In the genomic region with DNA sequence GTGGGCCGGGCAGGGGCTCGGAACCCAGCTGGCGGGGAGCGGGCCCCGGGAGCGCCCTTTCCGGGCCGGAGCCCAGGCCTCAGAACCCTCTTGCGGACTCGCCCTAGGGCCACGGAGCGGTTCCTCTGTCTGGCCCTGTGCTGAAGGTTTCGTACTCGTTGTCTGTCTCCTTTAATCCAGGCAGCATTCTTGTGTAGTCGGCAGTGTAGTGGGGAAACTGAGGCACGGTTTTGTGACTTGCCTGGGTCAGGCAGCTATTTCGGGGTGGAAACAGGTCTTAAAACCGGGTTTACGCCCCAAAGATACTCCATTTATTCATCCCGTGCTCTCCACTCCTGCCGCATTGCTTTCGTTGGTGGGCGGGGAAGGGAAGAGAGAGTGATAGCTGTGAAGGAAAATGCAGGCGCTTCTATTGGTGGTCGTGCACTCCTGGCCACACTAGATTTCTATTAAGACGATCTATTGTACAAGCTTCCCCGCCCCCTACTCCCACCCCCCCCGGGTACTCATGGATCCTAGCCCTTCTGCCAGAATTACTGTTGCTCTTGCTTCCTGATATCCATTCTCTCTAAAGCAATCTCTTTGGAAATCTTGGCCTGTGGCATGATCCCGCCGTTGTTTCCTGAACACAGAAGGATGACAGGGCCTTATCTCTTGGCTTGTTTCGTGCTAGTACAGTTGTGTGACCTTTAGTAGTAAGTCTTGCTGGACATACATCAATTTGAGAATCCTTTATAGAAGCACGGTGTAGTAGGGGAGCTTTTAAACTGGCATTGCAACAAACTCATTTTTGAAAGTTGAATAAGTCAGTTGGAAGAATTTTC, we compare ENCODE assay signal across 8 cellular contexts. TPM values are rescaled to one million over a fixed set of nuclear protein-coding genes. Genes with fewer than 3 reads are reported as not detected.
A peak's percentile ranks its signal among the peaks of the same experiment; 100 is the strongest.
DNase-seq lines count a peak whose midpoint lies in the region; ATAC-seq, FAIRE-seq and TF ChIP-seq lines count a peak whose summit lies in the region.

No MANE protein-coding gene starts in this region.

- peak overlapping the region; percentile 99 for H3K27ac Mint-ChIP-seq in mesothelial cell of epicardium

- H3K36me3 ChIP-seq in urinary bladder (ENCODE audit: insufficient read depth) = peaks cover 1% of the 10 kb centered on the region

- peak overlapping the region; percentile 97 for H3K27ac ChIP-seq in A549
- H3K27ac ChIP-seq in urinary bladder (ENCODE audit: low read depth) = peak overlapping the region; percentile 97

- no peak for TF ChIP-seq RAD21 in A549 (conservative IDR thresholded peaks at IDR 0.05 in 1 of 2, IDR thresholded peaks at IDR 0.05 in 1 of 2)

- no peak for TF ChIP-seq EP300 in A549 (IDR thresholded peaks at IDR 0.05)

- H3K9me3 ChIP-seq in A549 = no peaks in the 10 kb centered on the region

- in situ Hi-C loops in KBM-7 (cut with MboI; ENCODE audit: low pct_unique_long_range_greater_than_20kb, low sequenced_read_pairs) = no loop called here

- H3K9me3 Mint-ChIP-seq in mesothelial cell of epicardium = no peaks in the 10 kb centered on the region

- peak overlapping the region; percentile 99 for H3K4me3 Mint-ChIP-seq in mesothelial cell of epicardium

- H3K4me3 ChIP-seq in A549 (peak overlapping the region; percentile 99), urinary bladder (ENCODE audit: low read depth, low read length) (peak overlapping the region; percentile 93)

- peaks cover 35% of the 10 kb centered on the region for H3K4me1 Mint-ChIP-seq in mesothelial cell of epicardium

- FAIRE-seq in A549 (lab: Jason Lieb, UNC) = no peak

- POLR2A ChIA-PET in A549 (lab: Yijun Ruan, JAX) = interaction anchor here (0.5 to 1.0 kb wide), 4 partner anchors 50 to 118 kb away, joined by 3 read pairs; a partner anchor contains a TSS

- H3K27me3 Mint-ChIP-seq in mesothelial cell of epicardium (ENCODE audit: low read depth) = no peaks in the 10 kb centered on the region

- TF ChIP-seq CTCF in A549 (IDR thresholded peaks at IDR 0.05) (no peak), mesothelial cell of epicardium (IDR thresholded peaks at IDR 0.05; ENCODE audit: unreplicated experiment) (no peak)

- DNase-seq in A549 (ENCODE audit: low read depth in 1 of 2, low spot score in 1 of 2) (peak; percentile 38 to 49), GM04503 (ENCODE audit: low read depth) (peak; percentile 6), KBM-7 (peak; percentile 50), mesothelial cell of epicardium (ENCODE audit: low spot score in 2 of 2, unreplicated experiment in 2 of 2) (no peak), GM19240 (ENCODE audit: insufficient read length, low spot score) (no peak)
- DNase-seq in effector CD4-positive, alpha-beta T cell = peak; percentile 7

- WGBS in A549 (ENCODE audit: missing lambda C conversion rate) = 2% methylated on average over 23 of the region's 32 CpGs
- under 1% methylated on average over 32 of the region's 32 CpGs for WGBS in urinary bladder

- peak overlapping the region; percentile 84 for H3K4me2 ChIP-seq in A549

- CTCF ChIA-PET in A549 (lab: Yijun Ruan, JAX) = interaction anchor here (0.8 to 2.1 kb wide), 12 partner anchors 9 to 104 kb away, joined by 3 to 5 read pairs (median 4); a partner anchor contains a TSS

- ATAC-seq in A549 (peak; percentile 32 to 45), SK-N-SH treated with all-trans-retinoic acid at 6 μM for 48 hours (peak; percentile 58)

- TF ChIP-seq POLR2A in A549 (IDR thresholded peaks at IDR 0.05; ENCODE audit: low read length) = no peak

- H3K4me1 ChIP-seq in A549 = peaks cover 18% of the 10 kb centered on the region
- no peaks in the 10 kb centered on the region for H3K4me1 ChIP-seq in urinary bladder (ENCODE audit: insufficient read depth)

- H3K36me3 Mint-ChIP-seq in mesothelial cell of epicardium = peaks cover 4% of the 10 kb centered on the region

TF ChIP-seq in A549, 52 proteins besides CTCF, POLR2A, EP300 and RAD21 (continues in another document):
- TF ChIP-seq EHMT2 (IDR thresholded peaks at IDR 0.05; ENCODE audit: low read depth) = no peak
- TF ChIP-seq CBX2 (IDR thresholded peaks at IDR 0.05; ENCODE audit: borderline replicate concordance, low read depth) = no peak
- TF ChIP-seq PHF8 (IDR thresholded peaks at IDR 0.05; ENCODE audit: borderline replicate concordance, low read depth) = peak; percentile 39; the same call in 1 of the 2 replicates
- TF ChIP-seq MAZ (IDR thresholded peaks at IDR 0.05; ENCODE audit: borderline replicate concordance, low read depth, low read length) = no peak
- no peak for TF ChIP-seq BHLHE40 (IDR thresholded peaks at IDR 0.05; ENCODE audit: low read depth, low read length)
- TF ChIP-seq TP53 (CRISPR knock-in tag; IDR thresholded peaks at IDR 0.05) = 0 out of 2 replicates have a peak, but pooled peaks have one; percentile 9
- TF ChIP-seq EHF (CRISPR knock-in tag; IDR thresholded peaks at IDR 0.05) = no peak
- TF ChIP-seq, protein P1, sequence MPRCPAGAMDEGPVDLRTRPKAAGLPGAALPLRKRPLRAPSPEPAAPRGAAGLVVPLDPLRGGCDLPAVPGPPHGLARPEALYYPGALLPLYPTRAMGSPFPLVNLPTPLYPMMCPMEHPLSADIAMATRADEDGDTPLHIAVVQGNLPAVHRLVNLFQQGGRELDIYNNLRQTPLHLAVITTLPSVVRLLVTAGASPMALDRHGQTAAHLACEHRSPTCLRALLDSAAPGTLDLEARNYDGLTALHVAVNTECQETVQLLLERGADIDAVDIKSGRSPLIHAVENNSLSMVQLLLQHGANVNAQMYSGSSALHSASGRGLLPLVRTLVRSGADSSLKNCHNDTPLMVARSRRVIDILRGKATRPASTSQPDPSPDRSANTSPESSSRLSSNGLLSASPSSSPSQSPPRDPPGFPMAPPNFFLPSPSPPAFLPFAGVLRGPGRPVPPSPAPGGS (IDR thresholded peaks at IDR 0.05) = no peak
- TF ChIP-seq ZFP36 (IDR thresholded peaks at IDR 0.05; ENCODE audit: borderline replicate concordance, partially characterized antibody) = no peak
- no peak for TF ChIP-seq KDM1A (IDR thresholded peaks at IDR 0.05; ENCODE audit: low read depth)
- TF ChIP-seq MAFK (IDR thresholded peaks at IDR 0.05; ENCODE audit: partially characterized antibody) = no peak
- TF ChIP-seq TFCP2L1 (CRISPR knock-in tag; IDR thresholded peaks at IDR 0.05) = no peak
- no peak for TF ChIP-seq ZSCAN20 (CRISPR knock-in tag; IDR thresholded peaks at IDR 0.05)
- TF ChIP-seq RFX5 (IDR thresholded peaks at IDR 0.05) = no peak

TF ChIP-seq in SK-N-SH treated with all-trans-retinoic acid at 6 μM for 48 hours, 23 proteins besides CTCF, POLR2A, EP300 and RAD21 (continues in another document):
- TF ChIP-seq, protein P2, sequence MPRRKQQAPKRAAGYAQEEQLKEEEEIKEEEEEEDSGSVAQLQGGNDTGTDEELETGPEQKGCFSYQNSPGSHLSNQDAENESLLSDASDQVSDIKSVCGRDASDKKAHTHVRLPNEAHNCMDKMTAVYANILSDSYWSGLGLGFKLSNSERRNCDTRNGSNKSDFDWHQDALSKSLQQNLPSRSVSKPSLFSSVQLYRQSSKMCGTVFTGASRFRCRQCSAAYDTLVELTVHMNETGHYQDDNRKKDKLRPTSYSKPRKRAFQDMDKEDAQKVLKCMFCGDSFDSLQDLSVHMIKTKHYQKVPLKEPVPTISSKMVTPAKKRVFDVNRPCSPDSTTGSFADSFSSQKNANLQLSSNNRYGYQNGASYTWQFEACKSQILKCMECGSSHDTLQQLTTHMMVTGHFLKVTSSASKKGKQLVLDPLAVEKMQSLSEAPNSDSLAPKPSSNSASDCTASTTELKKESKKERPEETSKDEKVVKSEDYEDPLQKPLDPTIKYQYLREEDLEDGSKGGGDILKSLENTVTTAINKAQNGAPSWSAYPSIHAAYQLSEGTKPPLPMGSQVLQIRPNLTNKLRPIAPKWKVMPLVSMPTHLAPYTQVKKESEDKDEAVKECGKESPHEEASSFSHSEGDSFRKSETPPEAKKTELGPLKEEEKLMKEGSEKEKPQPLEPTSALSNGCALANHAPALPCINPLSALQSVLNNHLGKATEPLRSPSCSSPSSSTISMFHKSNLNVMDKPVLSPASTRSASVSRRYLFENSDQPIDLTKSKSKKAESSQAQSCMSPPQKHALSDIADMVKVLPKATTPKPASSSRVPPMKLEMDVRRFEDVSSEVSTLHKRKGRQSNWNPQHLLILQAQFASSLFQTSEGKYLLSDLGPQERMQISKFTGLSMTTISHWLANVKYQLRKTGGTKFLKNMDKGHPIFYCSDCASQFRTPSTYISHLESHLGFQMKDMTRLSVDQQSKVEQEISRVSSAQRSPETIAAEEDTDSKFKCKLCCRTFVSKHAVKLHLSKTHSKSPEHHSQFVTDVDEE (CRISPR knock-in tag; IDR thresholded peaks at IDR 0.05) = no peak
- TF ChIP-seq BACH2 (CRISPR knock-in tag; IDR thresholded peaks at IDR 0.05; ENCODE audit: borderline replicate concordance) = no peak
- no peak for TF ChIP-seq ZNF565 (CRISPR knock-in tag; conservative IDR thresholded peaks at IDR 0.05; ENCODE audit: low read depth)

RNA-seq across cellular contexts. Expression of a gene that starts 0.8 kb away (rescaled TPM):
- polyA plus RNA-seq in A549 (2011; rRNA removed) (48.7 and 51.4 TPM in 2 replicates), A549 (2017; fragmentation: RNase III; extraction: RNeasy Plus Mini Kit Qiagen cat#74134 plus additional on column Dnase treatment) (35.7 to 37.9 TPM (median 35.9 TPM) in 3 replicates), urinary bladder (32.9 TPM)
- 55.1 and 63.8 TPM in 2 replicates for polyA plus RNA-seq in A549 (2012; cell fraction: cytosol; rRNA removed)
- 66.7 and 84.0 TPM in 2 replicates for polyA plus RNA-seq in A549 (2012; cell fraction: nucleus; rRNA removed)
- polyA minus RNA-seq in A549 (2011; rRNA and poly(A)+ RNA removed) = 103 and 109 TPM in 2 replicates
- total RNA-seq in mesothelial cell of epicardium (144 to 155 TPM (median 149 TPM) in 3 replicates), urinary bladder (20.9 TPM)

RNA-seq across cellular contexts. Expression of a gene that starts 27.9 kb away (rescaled TPM):
- polyA plus RNA-seq in A549 (2011; rRNA removed) (not detected in 2 replicates), A549 (2017; fragmentation: RNase III; extraction: RNeasy Plus Mini Kit Qiagen cat#74134 plus additional on column Dnase treatment) (not detected in 3 replicates), urinary bladder (not detected)
- not detected in 2 replicates for polyA plus RNA-seq in A549 (2012; cell fraction: cytosol; rRNA removed)
- 0.01 TPM in 1 of 2 replicates, not detected in the other for polyA plus RNA-seq in A549 (2012; cell fraction: nucleus; rRNA removed)
- polyA minus RNA-seq in A549 (2011; rRNA and poly(A)+ RNA removed) = not detected in 2 replicates
- total RNA-seq in mesothelial cell of epicardium (0.16 TPM in 1 of 3 replicates, not detected in the others), urinary bladder (not detected)

RNA-seq across cellular contexts. Expression of a gene that starts 49.7 kb away (rescaled TPM):
- polyA plus RNA-seq in A549 (2011; rRNA removed) = 38.0 and 49.9 TPM in 2 replicates
- polyA plus RNA-seq in A549 (2012; cell fraction: cytosol; rRNA removed) = 59.8 and 66.8 TPM in 2 replicates
- polyA plus RNA-seq in A549 (2012; cell fraction: nucleus; rRNA removed) = 33.7 and 35.7 TPM in 2 replicates
- polyA plus RNA-seq in A549 (2017; fragmentation: RNase III; extraction: RNeasy Plus Mini Kit Qiagen cat#74134 plus additional on column Dnase treatment) = 47.1 to 49.2 TPM (median 49.1 TPM) in 3 replicates
- polyA minus RNA-seq in A549 (2011; rRNA and poly(A)+ RNA removed) = 28.0 and 31.7 TPM in 2 replicates
- total RNA-seq in mesothelial cell of epicardium = 14.2 to 18.9 TPM (median 16.2 TPM) in 3 replicates
- total RNA-seq in urinary bladder = 6.7 TPM
- 18.0 TPM for polyA plus RNA-seq in urinary bladder

Comparison
In these comparisons a context has a peak if more than half of its experiments do, and no peak if none do; other contexts are left out.
1. DNase-seq: peak in A549 (2 of 2), GM04503 (single experiment), KBM-7 (single experiment) and effector CD4-positive, alpha-beta T cell (single experiment); none in mesothelial cell of epicardium (0 of 2) and GM19240 (single experiment).